Comparison of ENCODE assay signal across 18 cellular contexts in the genomic region with DNA sequence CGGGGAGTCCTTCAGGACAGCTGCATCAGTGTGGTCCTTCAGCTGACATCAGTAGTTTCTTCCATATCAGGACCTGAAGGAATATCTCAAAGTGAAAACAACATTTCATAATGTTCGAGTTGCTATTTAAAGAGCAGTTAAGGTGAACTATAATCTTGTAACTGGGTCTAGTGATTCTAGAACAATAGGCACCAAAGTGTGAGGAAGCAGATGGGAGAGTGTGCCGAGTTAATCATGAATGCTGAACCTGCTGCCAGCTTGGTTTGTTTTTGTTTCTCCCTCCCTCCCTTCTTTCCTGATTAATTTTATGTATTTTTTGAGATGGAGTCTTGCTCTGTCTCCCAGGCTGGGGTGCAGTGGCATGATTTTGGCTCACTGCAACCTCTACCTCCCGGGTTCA. TPM values are rescaled to one million over a fixed set of nuclear protein-coding genes. Genes with fewer than 3 reads are reported as not detected.
DNase-seq lines count a peak whose midpoint lies in the region; ATAC-seq and TF ChIP-seq lines count a peak whose summit lies in the region.
"Had no signal": no experiment of that assay in that cellular context is flagged by ENCODE, and none has a peak within 500 bp of the region (broad histone marks: within the 10 kb centered on the region; RNA-seq: fewer than 3 reads in every experiment).

No MANE protein-coding gene starts in this region.

- no peak for TF ChIP-seq EP300 in upper lobe of left lung (IDR thresholded peaks at IDR 0.05)

- no peaks in the 10 kb centered on the region for H3K79me2 ChIP-seq in GM23338 (replicated peaks; ENCODE audit: insufficient read depth)

- H3K27me3 ChIP-seq in GM23338 (ENCODE audit: insufficient read depth) (peaks cover 24% of the 10 kb centered on the region), upper lobe of left lung (no peaks in the 10 kb centered on the region)

- H3F3A ChIP-seq in GM23338 (replicated peaks; ENCODE audit: low read depth): no peaks in the 10 kb centered on the region

- no peak for TF ChIP-seq POLR2A in upper lobe of left lung (IDR thresholded peaks at IDR 0.05)

- no peak overlapping the region for H3K4me3 Mint-ChIP-seq in GM23338
- no peak overlapping the region for H3K4me3 Mint-ChIP-seq in activated T-helper 2 cell treated with anti-CD3 and anti-CD28 coated beads, Interferon-gamma antibody, Interleukin-2, Interleukin-4, amounts not matched to agents 10 μg/mL and 5 μg/mL and 100 μg/mL, durations not matched to agents 14 hours and 24 hours and 36 hours (ENCODE audit: low read depth)

- H3K4me2 ChIP-seq in GM23338: no peak overlapping the region

- 72 to 80% methylated on average over 4 of the region's 4 CpGs for WGBS in upper lobe of left lung, 2 donors

- no peaks in the 10 kb centered on the region; the same call in 2 of the 3 replicates for H3K4me1 Mint-ChIP-seq in GM23338
- peaks cover 12% of the 10 kb centered on the region for H3K4me1 Mint-ChIP-seq in activated T-helper 2 cell treated with anti-CD3 and anti-CD28 coated beads, Interferon-gamma antibody, Interleukin-2, Interleukin-4, amounts not matched to agents 10 μg/mL and 5 μg/mL and 100 μg/mL, durations not matched to agents 14 hours and 24 hours and 36 hours (ENCODE audit: low read depth)

- ATAC-seq in GM23338 (no peak), HG03108 (IDR thresholded peaks at IDR 0.05; ENCODE audit: unreplicated experiment) (no peak), upper lobe of left lung (ENCODE audit: low FRiP score in 2 of 2) (no peak)

- H2AFZ ChIP-seq in GM23338: 0 out of 2 replicates have a peak overlapping the region, but pooled peaks have one; percentile 24

- H3K9me3 Mint-ChIP-seq in GM23338: no peaks in the 10 kb centered on the region
- no peaks in the 10 kb centered on the region for H3K9me3 Mint-ChIP-seq in activated T-helper 2 cell treated with anti-CD3 and anti-CD28 coated beads, Interferon-gamma antibody, Interleukin-2, Interleukin-4, amounts not matched to agents 10 μg/mL and 5 μg/mL and 100 μg/mL, durations not matched to agents 14 hours and 24 hours and 36 hours

- no peaks in the 10 kb centered on the region for H4K20me1 ChIP-seq in GM23338 (replicated peaks; ENCODE audit: insufficient read depth)

- H3K36me3 Mint-ChIP-seq in GM23338 (ENCODE audit: low read depth): no peaks in the 10 kb centered on the region
- H3K36me3 Mint-ChIP-seq in activated T-helper 2 cell treated with anti-CD3 and anti-CD28 coated beads, Interferon-gamma antibody, Interleukin-2, Interleukin-4, amounts not matched to agents 10 μg/mL and 5 μg/mL and 100 μg/mL, durations not matched to agents 14 hours and 24 hours and 36 hours (ENCODE audit: low read depth): no peaks in the 10 kb centered on the region

- no peaks in the 10 kb centered on the region for H3K36me3 ChIP-seq in GM23338 (ENCODE audit: insufficient read depth)
- H3K36me3 ChIP-seq in upper lobe of left lung: no peaks in the 10 kb centered on the region

- H3K27ac Mint-ChIP-seq in GM23338: no peak overlapping the region
- no peak overlapping the region for H3K27ac Mint-ChIP-seq in activated T-helper 2 cell treated with anti-CD3 and anti-CD28 coated beads, Interferon-gamma antibody, Interleukin-2, Interleukin-4, amounts not matched to agents 10 μg/mL and 5 μg/mL and 100 μg/mL, durations not matched to agents 14 hours and 24 hours and 36 hours

- no peaks in the 10 kb centered on the region for H3K9me2 ChIP-seq in GM23338 (ENCODE audit: insufficient read depth)

- intact Hi-C loops in activated T-helper 2 cell treated with anti-CD3 and anti-CD28 coated beads, Interferon-gamma antibody, Interleukin-2, Interleukin-4, amounts not matched to agents 10 μg/mL and 5 μg/mL and 100 μg/mL, durations not matched to agents 14 hours and 24 hours and 36 hours (cut with micrococcal nuclease): no loop called here

- H3K27me3 Mint-ChIP-seq in GM23338 (ENCODE audit: insufficient read depth, low read depth, poor library complexity): peaks cover 25% of the 10 kb centered on the region
- peaks cover 31% of the 10 kb centered on the region for H3K27me3 Mint-ChIP-seq in activated T-helper 2 cell treated with anti-CD3 and anti-CD28 coated beads, Interferon-gamma antibody, Interleukin-2, Interleukin-4, amounts not matched to agents 10 μg/mL and 5 μg/mL and 100 μg/mL, durations not matched to agents 14 hours and 24 hours and 36 hours (ENCODE audit: low read depth)

- no peak for DNase-seq in GM23338 (ENCODE audit: low spot score)
- DNase-seq in NCI-H69 (lab: John Stamatoyannopoulos, UW): peak; percentile 77
- peak; percentile 35 for DNase-seq in fibroblast of pulmonary artery (ENCODE audit: low read depth)
- peak; percentile 84 for DNase-seq in pulmonary artery endothelial cell (ENCODE audit: low read depth, low spot score)
- no peak for DNase-seq in upper lobe of left lung
- DNase-seq in activated T-helper 2 cell treated with anti-CD3 and anti-CD28 coated beads, Interferon-gamma antibody, Interleukin-2, Interleukin-4, amounts not matched to agents 10 μg/mL and 5 μg/mL and 100 μg/mL, durations not matched to agents 14 hours and 24 hours and 36 hours (ENCODE audit: low spot score): no peak
- DNase-seq: ACHN, DND-41, Kasumi-1, NCI-H1105, NCI-H2081, NCI-H2171 treated with DMSO at 0.1 percent for 48 hours, NCI-H446, NCI-H526 treated with DMSO at 0.1 percent for 48 hours, Right ventricle myocardium superior had no signal

- no peaks in the 10 kb centered on the region; the same call in 1 of the 2 replicates for H3K4me1 ChIP-seq in GM23338 (ENCODE audit: insufficient read depth)
- H3K4me1 ChIP-seq in upper lobe of left lung: peaks cover 3 to 11% (median 6%) of the 10 kb centered on the region in 4 donors

- H3K4me3 ChIP-seq in GM23338: no peak overlapping the region
- H3K4me3 ChIP-seq in fibroblast of pulmonary artery (replicated peaks; ENCODE audit: low read depth, low read length): no peak overlapping the region
- H3K4me3 ChIP-seq in upper lobe of left lung: no peak overlapping the region

- H3K9me3 ChIP-seq in upper lobe of left lung: no peaks in the 10 kb centered on the region

- H3K27ac ChIP-seq in GM23338 (ENCODE audit: low read depth) (no peak overlapping the region), upper lobe of left lung (no peak overlapping the region)
- H3K27ac ChIP-seq: HL-60 had no signal

- TF ChIP-seq CTCF in GM23338 (conservative IDR thresholded peaks at IDR 0.05; ENCODE audit: low read depth in 2 of 2) (no peak), fibroblast of pulmonary artery (IDR thresholded peaks at IDR 0.05; ENCODE audit: low read length, missing control alignments) (no peak), upper lobe of left lung (IDR thresholded peaks at IDR 0.05) (no peak)

TF ChIP-seq in GM23338, 12 proteins besides CTCF, POLR2A, EP300 and RAD21 (continues in another document):
- TF ChIP-seq POLR2AphosphoS5 (IDR thresholded peaks at IDR 0.05; ENCODE audit: low read depth): no peak

RNA-seq across cellular contexts. Expression of a gene that starts 3.6 kb away (rescaled TPM):
- total RNA-seq in GM23338 (2014; rRNA removed; shearing (Covaris generic)): 21.9 and 24.7 TPM in 2 replicates
- 15.3 and 19.1 TPM in 2 replicates for polyA plus RNA-seq in GM23338 (2016; fragmentation: Nextera tagmentation; extraction: Ambion mirVana)
- total RNA-seq in pulmonary artery endothelial cell: 63.4 and 77.9 TPM in 2 replicates
- total RNA-seq in upper lobe of left lung: 10 to 100 TPM; 26.9 to 66.7 (median 35.9) TPM
- 1.4 and 1.8 TPM in 2 replicates for total RNA-seq in activated T-helper 2 cell treated with anti-CD3 and anti-CD28 coated beads, Interferon-gamma antibody, Interleukin-2, Interleukin-4, amounts not matched to agents 10 μg/mL and 5 μg/mL and 100 μg/mL, durations not matched to agents 14 hours and 24 hours and 36 hours
- total RNA-seq: OCI-LY7 had no signal

RNA-seq across cellular contexts. Expression of a gene that starts 28.1 kb away (rescaled TPM):
- 8.9 and 9.6 TPM in 2 replicates for total RNA-seq in GM23338 (2014; rRNA removed; shearing (Covaris generic))
- polyA plus RNA-seq in GM23338 (2016; fragmentation: Nextera tagmentation; extraction: Ambion mirVana): 6.8 and 8.4 TPM in 2 replicates
- total RNA-seq in pulmonary artery endothelial cell: 3.8 and 4.7 TPM in 2 replicates
- total RNA-seq in upper lobe of left lung: 10 to 100 TPM in 2 of 6 donors, 1 to 10 TPM in 4; 4.5 to 12.2 (median 7.2) TPM
- total RNA-seq in activated T-helper 2 cell treated with anti-CD3 and anti-CD28 coated beads, Interferon-gamma antibody, Interleukin-2, Interleukin-4, amounts not matched to agents 10 μg/mL and 5 μg/mL and 100 μg/mL, durations not matched to agents 14 hours and 24 hours and 36 hours: 7.3 and 7.4 TPM in 2 replicates

RNA-seq across cellular contexts. Expression of a gene that starts 58.4 kb away (rescaled TPM):
- 49.9 and 62.1 TPM in 2 replicates for total RNA-seq in GM23338 (2014; rRNA removed; shearing (Covaris generic))
- polyA plus RNA-seq in GM23338 (2016; fragmentation: Nextera tagmentation; extraction: Ambion mirVana): 52.6 and 61.2 TPM in 2 replicates
- total RNA-seq in pulmonary artery endothelial cell (49.0 and 53.2 TPM in 2 replicates), upper lobe of left lung (10 to 100 TPM; 18.8 to 62.2 (median 39.6) TPM)
- 30.7 and 30.9 TPM in 2 replicates for total RNA-seq in activated T-helper 2 cell treated with anti-CD3 and anti-CD28 coated beads, Interferon-gamma antibody, Interleukin-2, Interleukin-4, amounts not matched to agents 10 μg/mL and 5 μg/mL and 100 μg/mL, durations not matched to agents 14 hours and 24 hours and 36 hours

Comparison
In these comparisons a context has a peak if more than half of its experiments do, and no peak if none do; other contexts are left out.
1. DNase-seq: peak in NCI-H69 (single experiment), fibroblast of pulmonary artery (single experiment) and pulmonary artery endothelial cell (single experiment); none in GM23338 (single experiment), upper lobe of left lung (0 of 2) and activated T-helper 2 cell treated with anti-CD3 and anti-CD28 coated beads, Interferon-gamma antibody, Interleukin-2, Interleukin-4, amounts not matched to agents 10 μg/mL and 5 μg/mL and 100 μg/mL, durations not matched to agents 14 hours and 24 hours and 36 hours (single experiment).